In genomic region chr14:76924363-76925151, GRCh38 we compare ENCODE assay signal across 8 cellular contexts.
A peak's percentile ranks its signal among the peaks of the same experiment; 100 is the strongest.
DNase-seq lines count a peak whose midpoint lies in the region; ATAC-seq, FAIRE-seq and TF ChIP-seq lines count a peak whose summit lies in the region.

No MANE protein-coding gene starts in this region.

- 56 to 68% methylated on average over 14 to 18 of the region's 18 CpGs for WGBS in testis, 2 donors
- 73 to 74% methylated on average over 15 to 18 of the region's 18 CpGs for WGBS in aorta, 2 donors
- 51 to 58% (median 53%) methylated on average over 16 to 18 of the region's 18 CpGs for whole genome bisulfite sequencing in small intestine, 3 donors

- H3K9me3 ChIP-seq in testis (no peaks in the 10 kb centered on the region), aorta (ENCODE audit: control insufficient read depth, low read length) (no peaks in the 10 kb centered on the region), small intestine (ENCODE audit: control insufficient read depth, low read depth) (no peaks in the 10 kb centered on the region)

- H3K27me3 ChIP-seq in testis, result no peaks in the 10 kb centered on the region
- H3K27me3 ChIP-seq in aorta (ENCODE audit: control insufficient read depth in 1 of 2, insufficient read depth in 2 of 2, low read length in 1 of 2), result no peaks in the 10 kb centered on the region
- no peaks in the 10 kb centered on the region for H3K27me3 ChIP-seq in small intestine (ENCODE audit: control insufficient read depth in 2 of 2, insufficient read depth in 2 of 2, low read length in 2 of 2)

- peak overlapping the region; percentile 10 to 71 for H3K27ac ChIP-seq in testis
- no peak overlapping the region for H3K27ac ChIP-seq in aorta (ENCODE audit: low read depth in 1 of 2, low read length in 2 of 2)
- H3K27ac ChIP-seq in small intestine (ENCODE audit: low read depth in 1 of 2, low read length in 1 of 2), result no peak overlapping the region

- peaks cover 74% of the 10 kb centered on the region for H3K4me1 ChIP-seq in testis
- H3K4me1 ChIP-seq in aorta (ENCODE audit: control insufficient read depth in 1 of 2, insufficient read depth in 2 of 2, low read length in 2 of 2), result no peaks in the 10 kb centered on the region
- peaks cover 0 to 10% of the 10 kb centered on the region in 2 donors for H3K4me1 ChIP-seq in small intestine (ENCODE audit: control insufficient read depth in 2 of 2, insufficient read depth in 1 of 2, low read depth in 1 of 2, low read length in 1 of 2)

- no peak for FAIRE-seq in small intestine (lab: Jason Lieb, UNC)

- ATAC-seq in SK-N-SH treated with all-trans-retinoic acid at 6 μM for 48 hours, result peak; percentile 23
- no peak for ATAC-seq in aorta (ENCODE audit: low FRiP score)
- no peak for ATAC-seq in GM19023 (IDR thresholded peaks at IDR 0.05; ENCODE audit: unreplicated experiment)

- intact Hi-C loops in testis (cut with DNase I; ENCODE audit: low total_unique reads), result no loop called here
- intact Hi-C loops in aorta (cut with DNase I), result no loop called here

- TF ChIP-seq POLR2A in testis (IDR thresholded peaks at IDR 0.05), result no peak

- peak; percentile 47 for DNase-seq in stimulated activated CD4-positive, alpha-beta T cell treated with anti-CD3 and anti-CD28 coated beads, Interleukin-15, amount 100 ng/mL, for 24 hours
- no peak for DNase-seq in stimulated activated CD4-positive, alpha-beta T cell treated with anti-CD3 and anti-CD28 coated beads, Interleukin-2, amount 100 ng/mL, for 48 hours
- DNase-seq in hepatic stellate cell (ENCODE audit: low spot score) (peak; percentile 48), testis (peak; percentile 83), aorta (no peak), small intestine (no peak)

- no peaks in the 10 kb centered on the region for H3K36me3 ChIP-seq in testis (ENCODE audit: low read depth, missing control alignments)
- H3K36me3 ChIP-seq in aorta (ENCODE audit: control insufficient read depth in 1 of 2, insufficient read depth in 2 of 2, low read length in 1 of 2), result no peaks in the 10 kb centered on the region
- H3K36me3 ChIP-seq in small intestine (ENCODE audit: control insufficient read depth in 2 of 2, insufficient read depth in 2 of 2, low read length in 2 of 2), result no peaks in the 10 kb centered on the region

- TF ChIP-seq CTCF in testis (IDR thresholded peaks at IDR 0.05), result no peak

- H3K4me3 ChIP-seq in testis (no peak overlapping the region), aorta (ENCODE audit: low read length in 2 of 2) (no peak overlapping the region), small intestine (ENCODE audit: low read depth in 1 of 2, low read length in 2 of 2) (no peak overlapping the region)

TF ChIP-seq in SK-N-SH treated with all-trans-retinoic acid at 6 μM for 48 hours, 23 proteins besides CTCF, POLR2A, EP300 and RAD21:
- no peak for TF ChIP-seq TSHZ2 (CRISPR knock-in tag; IDR thresholded peaks at IDR 0.05)
- TF ChIP-seq CSRNP3 (CRISPR knock-in tag; IDR thresholded peaks at IDR 0.05), result no peak
- TF ChIP-seq ZNF70 (CRISPR knock-in tag; IDR thresholded peaks at IDR 0.05), result no peak
- TF ChIP-seq BACH2 (CRISPR knock-in tag; IDR thresholded peaks at IDR 0.05; ENCODE audit: borderline replicate concordance), result no peak
- no peak for TF ChIP-seq ESRRG (CRISPR knock-in tag; IDR thresholded peaks at IDR 0.05)

Comparison
In these comparisons a context has a peak if more than half of its experiments do, and no peak if none do; other contexts are left out.
1. DNase-seq: peak in stimulated activated CD4-positive, alpha-beta T cell treated with anti-CD3 and anti-CD28 coated beads, Interleukin-15, amount 100 ng/mL, for 24 hours (single experiment), hepatic stellate cell (single experiment) and testis (single experiment); none in stimulated activated CD4-positive, alpha-beta T cell treated with anti-CD3 and anti-CD28 coated beads, Interleukin-2, amount 100 ng/mL, for 48 hours (0 of 2), aorta (0 of 2) and small intestine (single experiment).
2. H3K27ac ChIP-seq: peak in testis (2 of 2); none in aorta (0 of 2) and small intestine (0 of 2).